ENCODE assay signal across 10 cellular contexts in genomic region chr10:24826022-24826421, GRCh38.
A peak's percentile ranks its signal among the peaks of the same experiment; 100 is the strongest.
DNase-seq lines count a peak whose midpoint lies in the region; ATAC-seq and TF ChIP-seq lines count a peak whose summit lies in the region.
"Had no signal": no experiment of that assay in that cellular context is flagged by ENCODE, and none has a peak within 500 bp of the region (broad histone marks: within the 10 kb centered on the region; RNA-seq: fewer than 3 reads in every experiment).

No MANE protein-coding gene starts in this region.

- H3K4me3 ChIP-seq in dorsolateral prefrontal cortex (no peak overlapping the region), skeletal muscle cell (ENCODE audit: low read depth, low read length) (no peak overlapping the region), body of pancreas (no peak overlapping the region)

- no peaks in the 10 kb centered on the region for H3K36me3 Mint-ChIP-seq in activated T-cell treated with anti-CD3 and anti-CD28 coated beads, Interleukin-2, amount 50 U/mL, for 24 hours (ENCODE audit: low read depth)
- H3K36me3 Mint-ChIP-seq: CD14-positive monocyte had no signal

- no peaks in the 10 kb centered on the region for H3K4me1 ChIP-seq in body of pancreas

- no peak for ATAC-seq in HG03342 (IDR thresholded peaks at IDR 0.05; ENCODE audit: unreplicated experiment)
- ATAC-seq in body of pancreas: no peak

- H3K36me3 ChIP-seq in body of pancreas (replicated peaks in 1 of 2; ENCODE audit: insufficient read depth in 1 of 2, low read depth in 2 of 2): no peaks in the 10 kb centered on the region

- DNase-seq in activated T-cell treated with anti-CD3 and anti-CD28 coated beads, Interleukin-2, amount 50 U/mL, for 24 hours: no peak
- no peak for DNase-seq in activated T-cell treated with anti-CD3 and anti-CD28 coated beads, Interleukin-2, amount 50 U/mL, for 1 hour
- peak; percentile 18 for DNase-seq in NCI-H460 (ENCODE audit: extremely low read depth, low read depth)
- DNase-seq in dorsolateral prefrontal cortex: no peak
- DNase-seq in skeletal muscle cell (ENCODE audit: low read depth): peak; percentile 55
- no peak for DNase-seq in body of pancreas
- no peak for DNase-seq in NCI-H2107 treated with DMSO at 0.1 percent for 48 hours (lab: John Stamatoyannopoulos, UW; ENCODE audit: unreplicated experiment)
- DNase-seq: caudate nucleus had no signal

- TF ChIP-seq CTCF in dorsolateral prefrontal cortex (IDR thresholded peaks at IDR 0.05 in 54 of 56, conservative IDR thresholded peaks at IDR 0.05 in 2 of 56; ENCODE audit: low read depth in 1 of 56, partially characterized antibody in 56 of 56): no peak
- no peak for TF ChIP-seq CTCF in body of pancreas (IDR thresholded peaks at IDR 0.05)

- H3K27ac Mint-ChIP-seq in activated T-cell treated with anti-CD3 and anti-CD28 coated beads, Interleukin-2, amount 50 U/mL, for 24 hours: no peak overlapping the region
- H3K27ac Mint-ChIP-seq: CD14-positive monocyte had no signal

- H3K9me3 ChIP-seq in body of pancreas: no peaks in the 10 kb centered on the region

- peak overlapping the region; percentile 26 for H3K4me3 Mint-ChIP-seq in activated T-cell treated with anti-CD3 and anti-CD28 coated beads, Interleukin-2, amount 50 U/mL, for 24 hours
- H3K4me3 Mint-ChIP-seq: CD14-positive monocyte had no signal

- peaks cover 4% of the 10 kb centered on the region for H3K9me3 Mint-ChIP-seq in activated T-cell treated with anti-CD3 and anti-CD28 coated beads, Interleukin-2, amount 50 U/mL, for 24 hours

- no peaks in the 10 kb centered on the region for H3K27me3 Mint-ChIP-seq in activated T-cell treated with anti-CD3 and anti-CD28 coated beads, Interleukin-2, amount 50 U/mL, for 24 hours

- H3K27ac ChIP-seq in dorsolateral prefrontal cortex: peak overlapping the region in 42 of 59 donors; percentile 6 to 72 (median 48)
- H3K27ac ChIP-seq in body of pancreas: no peak overlapping the region

- H3K4me1 Mint-ChIP-seq in activated T-cell treated with anti-CD3 and anti-CD28 coated beads, Interleukin-2, amount 50 U/mL, for 24 hours (ENCODE audit: low read depth): peaks cover 45% of the 10 kb centered on the region
- H3K4me1 Mint-ChIP-seq: CD14-positive monocyte had no signal

- H3K27me3 ChIP-seq in dorsolateral prefrontal cortex (no peaks in the 10 kb centered on the region), body of pancreas (no peaks in the 10 kb centered on the region)

- intact Hi-C loops in dorsolateral prefrontal cortex (cut with DNase I) (no loop called here), body of pancreas (cut with DNase I) (no loop called here)

- no peak for TF ChIP-seq POLR2A in body of pancreas (IDR thresholded peaks at IDR 0.05)

- WGBS in body of pancreas, 2 donors: 28 to 38% methylated on average over 4 of the region's 4 CpGs

Comparison
In these comparisons a context has a peak if more than half of its experiments do, and no peak if none do; other contexts are left out.
1. DNase-seq: peak in NCI-H460 (single experiment) and skeletal muscle cell (single experiment); none in activated T-cell treated with anti-CD3 and anti-CD28 coated beads, Interleukin-2, amount 50 U/mL, for 24 hours (single experiment), activated T-cell treated with anti-CD3 and anti-CD28 coated beads, Interleukin-2, amount 50 U/mL, for 1 hour (single experiment), dorsolateral prefrontal cortex (0 of 10), body of pancreas (0 of 4) and NCI-H2107 treated with DMSO at 0.1 percent for 48 hours (single experiment).
2. H3K27ac ChIP-seq: peak in dorsolateral prefrontal cortex (42 of 59); none in body of pancreas (0 of 4).